In the genomic region with DNA sequence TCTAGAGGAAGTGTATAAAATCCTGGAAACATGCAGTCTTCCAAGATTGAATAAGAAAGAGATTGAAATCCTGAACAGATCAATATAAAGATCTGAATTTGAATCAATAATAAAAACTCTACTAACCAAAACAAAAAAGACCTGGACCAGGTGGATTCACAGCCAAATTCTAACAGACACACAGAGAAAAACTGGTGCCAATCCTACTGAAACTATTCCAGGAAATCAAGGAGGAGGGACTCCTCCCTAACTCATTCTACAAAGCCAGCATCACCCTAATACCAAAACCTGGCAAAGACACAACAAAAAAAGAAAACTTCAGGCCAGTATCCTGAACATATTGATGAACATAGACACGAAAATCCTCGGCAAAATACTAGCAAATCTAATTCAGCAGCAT, we compare ENCODE assay signal across 29 cellular contexts. TPM values are rescaled to one million over a fixed set of nuclear protein-coding genes. Genes with fewer than 3 reads are reported as not detected.
"Had no signal": no experiment of that assay in that cellular context is flagged by ENCODE, and none has a peak within 500 bp of the region (broad histone marks: within the 10 kb centered on the region; RNA-seq: fewer than 3 reads in every experiment).

No MANE protein-coding gene starts in this region.

- H3K9me3 Mint-ChIP-seq: stimulated activated effector memory CD8-positive, alpha-beta T cell treated with anti-CD3 and anti-CD28 coated beads, Interleukin-12 subunit alpha, Interleukin-12 subunit beta, amount 100 ng/mL, for 72 hours; stimulated activated memory B cell treated with anti-CD40 and anti-IgM and Interleukin-4, amounts not matched to agents 10 μg/mL and 1 μg/mL and 100 μg/mL, for 72 hours; stimulated activated naive B cell treated with anti-CD40 and anti-IgM and Interleukin-4, amounts not matched to agents 10 μg/mL and 1 μg/mL and 100 μg/mL, for 72 hours; stimulated activated naive CD8-positive, alpha-beta T cell treated with anti-CD3 and anti-CD28 coated beads, Interleukin-15, amount 100 ng/mL, for 72 hours; stimulated activated naive CD8-positive, alpha-beta T cell treated with anti-CD3 and anti-CD28 coated beads, Interleukin-15, Interleukin-2, amounts not matched to agents 100 ng/mL and 50 ng/mL, for 24 hours; type B pancreatic cell had no signal

- DNase-seq: stimulated activated CD4-positive, alpha-beta T cell treated with anti-CD3 and anti-CD28 coated beads, Interleukin-2, amount 100 ng/mL, for 48 hours; stimulated activated CD4-positive, alpha-beta T cell treated with anti-CD3 and anti-CD28 coated beads, Interleukin-4, amount 100 ng/mL, for 1 hour; stimulated activated CD4-positive, alpha-beta T cell treated with anti-CD3 and anti-CD28 coated beads, Interleukin-4, amount 100 ng/mL, for 24 hours; stimulated activated CD4-positive, alpha-beta T cell treated with anti-CD3 and anti-CD28 coated beads, Interleukin-4, amount 100 ng/mL, for 4 hours; stimulated activated CD8-positive, alpha-beta memory T cell treated with anti-CD3 and anti-CD28 coated beads, Interleukin-4, amount 100 ng/mL, for 48 hours; stimulated activated naive B cell treated with anti-CD40 and anti-IgM and Interleukin-4, amounts not matched to agents 10 μg/mL and 1 μg/mL and 100 μg/mL, for 72 hours; stimulated activated naive CD4-positive, alpha-beta T cell; stimulated activated naive CD4-positive, alpha-beta T cell treated with Interleukin-2 at 50 U/mL for 16 hours; stimulated activated naive CD8-positive, alpha-beta T cell treated with anti-CD3 and anti-CD28 coated beads, Interleukin-15, amount 100 ng/mL, for 72 hours; stimulated activated naive CD8-positive, alpha-beta T cell treated with anti-CD3 and anti-CD28 coated beads, Interleukin-15, Interleukin-2, amounts not matched to agents 100 U/mL and 50 U/mL, for 24 hours; stomach; substantia nigra; testis; thyroid gland; tibial artery; transverse colon; trophoblast cell; upper lobe of left lung; upper lobe of right lung; uterus had no signal

- H3K4me1 ChIP-seq: stomach, suprapubic skin, testis, tibial artery, tibial nerve, transverse colon, upper lobe of left lung, upper lobe of right lung, uterus, vagina had no signal

- H3K36me3 ChIP-seq: stomach, suprapubic skin, thoracic aorta, thyroid gland, tibial artery, tibial nerve, transverse colon, upper lobe of left lung, upper lobe of right lung, uterus, vagina had no signal

- H3K27ac Mint-ChIP-seq: stimulated activated effector memory CD8-positive, alpha-beta T cell treated with anti-CD3 and anti-CD28 coated beads, Interleukin-12 subunit alpha, Interleukin-12 subunit beta, amount 100 ng/mL, for 72 hours; stimulated activated memory B cell treated with anti-CD40 and anti-IgM and Interleukin-4, amounts not matched to agents 10 μg/mL and 1 μg/mL and 100 μg/mL, for 72 hours; stimulated activated naive B cell treated with anti-CD40 and anti-IgM and Interleukin-4, amounts not matched to agents 10 μg/mL and 1 μg/mL and 100 μg/mL, for 72 hours; stimulated activated naive CD8-positive, alpha-beta T cell treated with anti-CD3 and anti-CD28 coated beads, Interleukin-15, amount 100 ng/mL, for 72 hours; stimulated activated naive CD8-positive, alpha-beta T cell treated with anti-CD3 and anti-CD28 coated beads, Interleukin-15, Interleukin-2, amounts not matched to agents 100 ng/mL and 50 ng/mL, for 24 hours; type B pancreatic cell had no signal

- H3K4me1 Mint-ChIP-seq: stimulated activated effector memory CD8-positive, alpha-beta T cell treated with anti-CD3 and anti-CD28 coated beads, Interleukin-12 subunit alpha, Interleukin-12 subunit beta, amount 100 ng/mL, for 72 hours; stimulated activated memory B cell treated with anti-CD40 and anti-IgM and Interleukin-4, amounts not matched to agents 10 μg/mL and 1 μg/mL and 100 μg/mL, for 72 hours; stimulated activated naive B cell treated with anti-CD40 and anti-IgM and Interleukin-4, amounts not matched to agents 10 μg/mL and 1 μg/mL and 100 μg/mL, for 72 hours; stimulated activated naive CD8-positive, alpha-beta T cell treated with anti-CD3 and anti-CD28 coated beads, Interleukin-15, amount 100 ng/mL, for 72 hours had no signal

- H3K27me3 Mint-ChIP-seq: type B pancreatic cell had no signal

- H3K36me3 Mint-ChIP-seq: stimulated activated effector memory CD8-positive, alpha-beta T cell treated with anti-CD3 and anti-CD28 coated beads, Interleukin-12 subunit alpha, Interleukin-12 subunit beta, amount 100 ng/mL, for 72 hours; stimulated activated memory B cell treated with anti-CD40 and anti-IgM and Interleukin-4, amounts not matched to agents 10 μg/mL and 1 μg/mL and 100 μg/mL, for 72 hours; stimulated activated naive B cell treated with anti-CD40 and anti-IgM and Interleukin-4, amounts not matched to agents 10 μg/mL and 1 μg/mL and 100 μg/mL, for 72 hours; type B pancreatic cell had no signal

- H3K27me3 ChIP-seq: testis, thyroid gland, tibial artery, tibial nerve, transverse colon, upper lobe of left lung, upper lobe of right lung, vagina had no signal

- H3K4me3 ChIP-seq: stomach, suprapubic skin, testis, thoracic aorta, thyroid gland, tibial artery, tibial nerve, transverse colon, upper lobe of left lung, upper lobe of right lung, uterus, vagina had no signal

- H3K4me3 Mint-ChIP-seq: stimulated activated effector memory CD8-positive, alpha-beta T cell treated with anti-CD3 and anti-CD28 coated beads, Interleukin-12 subunit alpha, Interleukin-12 subunit beta, amount 100 ng/mL, for 72 hours; stimulated activated memory B cell treated with anti-CD40 and anti-IgM and Interleukin-4, amounts not matched to agents 10 μg/mL and 1 μg/mL and 100 μg/mL, for 72 hours; stimulated activated naive B cell treated with anti-CD40 and anti-IgM and Interleukin-4, amounts not matched to agents 10 μg/mL and 1 μg/mL and 100 μg/mL, for 72 hours; stimulated activated naive CD8-positive, alpha-beta T cell treated with anti-CD3 and anti-CD28 coated beads, Interleukin-15, amount 100 ng/mL, for 72 hours; stimulated activated naive CD8-positive, alpha-beta T cell treated with anti-CD3 and anti-CD28 coated beads, Interleukin-15, Interleukin-2, amounts not matched to agents 100 ng/mL and 50 ng/mL, for 24 hours; type B pancreatic cell had no signal

- H3K9me3 ChIP-seq: stomach, suprapubic skin, testis, thoracic aorta, thyroid gland, tibial artery, tibial nerve, transverse colon, upper lobe of left lung, upper lobe of right lung, uterus, vagina had no signal

- H3K27ac ChIP-seq: stomach, suprapubic skin, testis, thoracic aorta, thyroid gland, tibial artery, tibial nerve, transverse colon, upper lobe of left lung, upper lobe of right lung, uterus, vagina had no signal

RNA-seq across cellular contexts. Expression of gene SYT14, which starts 58.3 kb away (rescaled TPM):
- total RNA-seq: subcutaneous adipose tissue, thoracic aorta, upper lobe of left lung had no signal
